Comparison of ENCODE assay signal across 1 cellular context in the genomic region with DNA sequence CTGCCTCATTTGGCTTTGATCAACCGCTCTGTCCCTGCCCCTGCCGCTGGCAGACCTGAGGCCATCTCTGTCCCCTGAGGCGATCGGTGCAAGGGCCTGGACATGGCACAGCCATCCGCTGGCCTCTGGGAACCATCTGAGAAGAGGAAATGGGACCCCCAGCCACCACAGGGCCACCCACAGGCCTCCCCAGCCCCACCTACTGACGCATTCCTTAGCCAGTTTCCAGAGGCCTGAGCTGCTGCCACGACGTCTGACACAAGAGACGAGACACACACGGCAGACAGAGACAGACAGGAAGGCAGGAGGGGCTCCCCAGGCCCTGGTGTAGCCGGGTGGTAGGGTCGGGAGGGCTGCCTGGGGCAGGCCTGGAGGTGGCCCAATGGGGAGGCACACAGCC.
TF ChIP-seq lines count a peak whose summit lies in the region.

No MANE protein-coding gene starts in this region.

TF ChIP-seq in WTC11, 78 proteins besides CTCF, POLR2A, EP300 and RAD21 (continued from another document):
- TF ChIP-seq AFF4 (CRISPR knock-in tag; IDR thresholded peaks at IDR 0.05; ENCODE audit: borderline replicate concordance) (no peak), RORB (CRISPR knock-in tag; IDR thresholded peaks at IDR 0.05) (no peak), NFATC4 (CRISPR knock-in tag; IDR thresholded peaks at IDR 0.05) (no peak), SOX15 (CRISPR knock-in tag; IDR thresholded peaks at IDR 0.05) (no peak), RELA (CRISPR knock-in tag; IDR thresholded peaks at IDR 0.05; ENCODE audit: borderline replicate concordance) (no peak), ZNF263 (CRISPR knock-in tag; IDR thresholded peaks at IDR 0.05; ENCODE audit: low read depth) (no peak), E2F5 (CRISPR knock-in tag; IDR thresholded peaks at IDR 0.05) (no peak), GTF2I (CRISPR knock-in tag; conservative IDR thresholded peaks at IDR 0.05) (no peak), JAZF1 (CRISPR knock-in tag; IDR thresholded peaks at IDR 0.05) (no peak), ZNF138 (CRISPR knock-in tag; conservative IDR thresholded peaks at IDR 0.05) (no peak)
- TF ChIP-seq, protein P1, sequence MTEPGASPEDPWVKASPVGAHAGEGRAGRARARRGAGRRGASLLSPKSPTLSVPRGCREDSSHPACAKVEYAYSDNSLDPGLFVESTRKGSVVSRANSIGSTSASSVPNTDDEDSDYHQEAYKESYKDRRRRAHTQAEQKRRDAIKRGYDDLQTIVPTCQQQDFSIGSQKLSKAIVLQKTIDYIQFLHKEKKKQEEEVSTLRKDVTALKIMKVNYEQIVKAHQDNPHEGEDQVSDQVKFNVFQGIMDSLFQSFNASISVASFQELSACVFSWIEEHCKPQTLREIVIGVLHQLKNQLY (CRISPR knock-in tag; IDR thresholded peaks at IDR 0.05) = no peak
